ENCODE assay signal across 9 cellular contexts in the genomic region with DNA sequence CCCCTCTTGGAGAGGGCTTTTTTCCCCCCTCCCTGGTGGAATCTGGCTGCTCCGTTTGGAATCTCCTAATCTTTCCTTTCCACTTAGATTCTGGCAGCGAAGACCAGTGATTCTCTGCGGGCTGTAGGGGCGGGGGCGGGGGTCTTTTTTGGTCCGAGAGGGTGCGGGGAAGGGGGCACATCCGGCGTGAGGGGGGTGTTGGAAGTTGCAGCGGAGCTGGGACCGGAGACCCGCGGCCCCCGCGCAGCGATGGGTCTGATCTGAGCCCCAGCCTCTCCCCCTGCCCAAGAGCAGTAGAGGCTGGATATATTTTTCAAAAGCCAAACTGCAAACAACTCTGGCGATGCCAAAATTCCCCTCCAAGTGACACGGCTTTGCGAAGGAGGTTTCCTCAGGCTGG. TPM values are rescaled to one million over a fixed set of nuclear protein-coding genes. Genes with fewer than 3 reads are reported as not detected.
DNase-seq lines count a peak whose midpoint lies in the region; ATAC-seq and TF ChIP-seq lines count a peak whose summit lies in the region.
"Had no signal": no experiment of that assay in that cellular context is flagged by ENCODE, and none has a peak within 500 bp of the region (broad histone marks: within the 10 kb centered on the region; RNA-seq: fewer than 3 reads in every experiment).

No MANE protein-coding gene starts in this region.

- no peak for ATAC-seq in Panc1
- peak; percentile 32 for ATAC-seq in Right ventricle myocardium superior (ENCODE audit: poor library complexity)
- no peak for ATAC-seq in GM19463 (IDR thresholded peaks at IDR 0.05; ENCODE audit: unreplicated experiment)

- DNase-seq in Panc1 (ENCODE audit: low read depth, low spot score) (no peak), Right ventricle myocardium superior (no peak), nucleus accumbens (lab: John Stamatoyannopoulos, UW) (peak in 32 of 56 donors; percentile 0 to 61 (median 28)), HuH-7.5 (ENCODE audit: low spot score) (no peak), immature natural killer cell (no peak)
- DNase-seq in stimulated activated naive CD4-positive, alpha-beta T cell (lab: John Stamatoyannopoulos, UW) = no peak

- peaks cover 0 to 2% of the 10 kb centered on the region in 2 donors for H3K4me1 Mint-ChIP-seq in immature natural killer cell

- H3K79me2 ChIP-seq in ACC112 (ENCODE audit: control insufficient read depth, insufficient read depth, low read length, unreplicated experiment) = no peaks in the 10 kb centered on the region

- intact Hi-C loops in Panc1 (cut with micrococcal nuclease; ENCODE audit: unreplicated experiment) = loop anchor here (5.0 kb wide), 1 partner anchor 437 kb away; no protein-coding TSS in a partner anchor
- intact Hi-C loops in Right ventricle myocardium superior (cut with DNase I) = loop anchor here (5.0 kb wide), 1 partner anchor 83 kb away; no protein-coding TSS in a partner anchor

- H3K36me3 ChIP-seq in ACC112 (ENCODE audit: insufficient read depth, low read length) = no peaks in the 10 kb centered on the region
- H3K36me3 ChIP-seq in Panc1 (ENCODE audit: control insufficient read depth, insufficient read depth, low read length) = no peaks in the 10 kb centered on the region

- POLR2A ChIA-PET in Panc1 (lab: Charles Lee) = no interaction called here

- H3K36me3 Mint-ChIP-seq in immature natural killer cell = no peaks in the 10 kb centered on the region

- H3K27ac ChIP-seq in ACC112 (ENCODE audit: low read depth, low read length) = no peak overlapping the region
- H3K27ac ChIP-seq in Panc1 (ENCODE audit: low read length) = no peak overlapping the region

- peaks cover 5 to 10% (median 5%) of the 10 kb centered on the region in 3 donors for H3K27me3 Mint-ChIP-seq in immature natural killer cell (ENCODE audit: low read depth in 3 of 3)

- H3K9me3 Mint-ChIP-seq in immature natural killer cell = peaks cover 3 to 31% (median 8%) of the 10 kb centered on the region in 6 donors

- H3K4me3 ChIP-seq in ACC112 (ENCODE audit: low read depth, low read length) (peak overlapping the region; percentile 57), Panc1 (ENCODE audit: low read depth in 2 of 2, low read length in 2 of 2) (peak overlapping the region; percentile 9 to 46; a peak in 3 of 4 replicates)

- H3K9me3 ChIP-seq in Panc1 (ENCODE audit: control insufficient read depth, insufficient read depth, low read depth, low read length) = no peaks in the 10 kb centered on the region

- H3K4me3 Mint-ChIP-seq in immature natural killer cell = no peak overlapping the region

- no peaks in the 10 kb centered on the region for H3K4me1 ChIP-seq in ACC112 (ENCODE audit: control insufficient read depth, insufficient read depth, low read length, unreplicated experiment)
- H3K4me1 ChIP-seq in Panc1 (ENCODE audit: control insufficient read depth, insufficient read depth, low read length) = peaks cover 6% of the 10 kb centered on the region

- in situ Hi-C loops in Panc1 (cut with HindIII; ENCODE audit: low pct_unique_long_range_greater_than_20kb, low sequenced_read_pairs) = no loop called here

- no peak overlapping the region for H3K27ac Mint-ChIP-seq in immature natural killer cell

- H3K27me3 ChIP-seq in ACC112 (ENCODE audit: insufficient read depth, low read length) (peaks cover 98% of the 10 kb centered on the region), Panc1 (ENCODE audit: control insufficient read depth, insufficient read depth, low read length) (peaks cover 9% of the 10 kb centered on the region)

- no peak overlapping the region for H2AFZ ChIP-seq in ACC112 (ENCODE audit: low read length, unreplicated experiment)

- BruUV-seq in Panc1 (replicated peaks; lab: Mats Ljungman, UMichigan) = no TSS peak

- CTCF ChIA-PET in Panc1 (lab: Charles Lee) = interaction anchor here (0.6 kb wide), 1 partner anchor 572 kb away, joined by 3 read pairs; no protein-coding TSS in a partner anchor

- no peak for TF ChIP-seq CTCF in Panc1 (IDR thresholded peaks at IDR 0.05)

RNA-seq across cellular contexts. Expression of gene GRID2, which starts 0.3 kb away (rescaled TPM):
- total RNA-seq in Panc1 (2021; ENCODE audit: unreplicated experiment) (0.08 TPM), Right ventricle myocardium superior (not detected)
- polyA plus RNA-seq in Panc1 (2012; ENCODE audit: insufficient read length) = not detected
- not detected for polyA plus RNA-seq in immature natural killer cell
- polyA plus RNA-seq: BJ had no signal

Comparison
In these comparisons a context has a peak if more than half of its experiments do, and no peak if none do; other contexts are left out.
1. DNase-seq: peak in nucleus accumbens (32 of 56); none in Panc1 (single experiment), Right ventricle myocardium superior (single experiment), stimulated activated naive CD4-positive, alpha-beta T cell (0 of 6), HuH-7.5 (single experiment) and immature natural killer cell (0 of 3).